In the genomic region with DNA sequence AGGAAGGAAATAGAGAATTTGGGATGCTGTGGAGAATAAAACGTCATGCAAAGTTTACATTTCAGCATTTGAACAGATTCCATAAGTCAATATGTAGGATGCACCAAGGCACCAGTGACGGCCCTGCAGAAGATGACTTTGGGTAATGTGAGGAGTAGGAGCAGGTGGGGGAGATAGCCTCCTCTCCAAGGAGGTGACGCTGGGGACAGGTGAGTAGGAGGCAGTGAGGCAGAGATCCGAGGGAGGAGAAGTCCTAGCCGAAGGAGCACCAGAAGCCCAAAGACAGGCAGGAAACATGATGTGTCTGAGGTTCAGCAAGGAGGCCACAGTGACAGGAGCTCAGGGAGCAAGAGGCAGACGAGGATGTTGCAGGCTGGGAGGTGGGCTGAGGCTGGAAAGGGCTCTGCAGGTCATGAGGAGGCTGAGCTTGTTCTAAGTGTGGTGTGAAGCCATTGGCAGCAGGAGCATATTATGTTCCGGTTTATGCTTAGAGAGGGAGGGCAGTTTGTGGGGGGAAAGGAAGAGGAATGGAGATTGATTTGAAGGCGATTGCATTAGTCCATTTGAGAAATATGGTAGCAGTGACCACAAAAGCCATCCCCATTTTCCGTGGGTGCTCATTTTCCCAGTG, we compare ENCODE assay signal across 14 cellular contexts. TPM values are rescaled to one million over a fixed set of nuclear protein-coding genes. Genes with fewer than 3 reads are reported as not detected.
DNase-seq lines count a peak whose midpoint lies in the region; ATAC-seq and TF ChIP-seq lines count a peak whose summit lies in the region.
"Had no signal": no experiment of that assay in that cellular context is flagged by ENCODE, and none has a peak within 500 bp of the region (broad histone marks: within the 10 kb centered on the region; RNA-seq: fewer than 3 reads in every experiment).

No MANE protein-coding gene starts in this region.

- H3K4me3 Mint-ChIP-seq in activated CD4-positive, alpha-beta memory T cell treated with anti-CD3 and anti-CD28 coated beads for 36 hours, result peak overlapping the region; percentile 87

- peaks cover 68% of the 10 kb centered on the region for H3K4me1 Mint-ChIP-seq in activated CD4-positive, alpha-beta memory T cell treated with anti-CD3 and anti-CD28 coated beads for 36 hours (ENCODE audit: low read depth)

- H3K27me3 Mint-ChIP-seq in activated CD4-positive, alpha-beta memory T cell treated with anti-CD3 and anti-CD28 coated beads for 36 hours, result no peaks in the 10 kb centered on the region

- H3K9me3 Mint-ChIP-seq in activated CD4-positive, alpha-beta memory T cell treated with anti-CD3 and anti-CD28 coated beads for 36 hours, result no peaks in the 10 kb centered on the region

- peak overlapping the region; percentile 95 for H3K27ac Mint-ChIP-seq in activated CD4-positive, alpha-beta memory T cell treated with anti-CD3 and anti-CD28 coated beads for 36 hours

- CTCF ChIA-PET in HEK293 (lab: Yijun Ruan, JAX), result no interaction called here
- CTCF ChIA-PET in activated CD4-positive, alpha-beta memory T cell treated with anti-CD3 and anti-CD28 coated beads for 36 hours (lab: Charles Lee), result interaction anchor here (0.6 to 3.8 kb wide), 6 partner anchors 11 to 474 kb away, joined by 3 to 23 read pairs (median 12); no protein-coding TSS in a partner anchor

- intact Hi-C loops in activated CD4-positive, alpha-beta memory T cell treated with anti-CD3 and anti-CD28 coated beads for 36 hours (cut with micrococcal nuclease), result loop anchor here (1.0 to 2.0 kb wide), 4 partner anchors 12 to 259 kb away; a partner anchor contains a TSS

- no peaks in the 10 kb centered on the region for H3K9me3 ChIP-seq in HEK293 (ENCODE audit: control insufficient read depth, insufficient read depth, low read depth, low read length)
- no peaks in the 10 kb centered on the region for H3K9me3 ChIP-seq in effector memory CD4-positive, alpha-beta T cell (ENCODE audit: control insufficient read depth, low read length)
- H3K9me3 ChIP-seq: adrenal gland, right atrium auricular region, testis had no signal

- DNase-seq in activated CD4-positive, alpha-beta memory T cell treated with anti-CD3 and anti-CD28 coated beads for 36 hours, result peak; percentile 47
- no peak for DNase-seq in effector memory CD4-positive, alpha-beta T cell
- peak; percentile 30 for DNase-seq in stimulated activated naive CD8-positive, alpha-beta T cell treated with anti-CD3 and anti-CD28 coated beads, Interleukin-15, Interleukin-2, amounts not matched to agents 100 U/mL and 50 U/mL, for 24 hours
- no peak for DNase-seq in activated CD4-positive, CD25-positive, alpha-beta regulatory T cell (lab: John Stamatoyannopoulos, UW)
- DNase-seq in dermis blood vessel endothelial cell (no peak), COLO829 (ENCODE audit: low spot score) (no peak), kidney glomerular epithelial cell (lab: John Stamatoyannopoulos, UW) (no peak)
- DNase-seq: midbrain, NCI-H2107, testis had no signal

- no peaks in the 10 kb centered on the region for H3K4me1 ChIP-seq in HEK293 (ENCODE audit: control insufficient read depth, insufficient read depth, low read length)
- H3K4me1 ChIP-seq in effector memory CD4-positive, alpha-beta T cell (ENCODE audit: control insufficient read depth, insufficient read depth, low read length, poor library complexity, severe bottlenecking), result peaks cover 65% of the 10 kb centered on the region

- no peak for ATAC-seq in stimulated activated naive CD8-positive, alpha-beta T cell treated with anti-CD3 and anti-CD28 coated beads, Interleukin-15, Interleukin-2, amounts not matched to agents 100 U/mL and 50 U/mL, for 24 hours

- peaks cover 0 to 18% of the 10 kb centered on the region in 2 experiments; a peak in 1 of 3 replicates for H3K36me3 ChIP-seq in HEK293 (ENCODE audit: control insufficient read depth in 2 of 2, insufficient read depth in 1 of 2, low read length in 2 of 2)
- H3K36me3 ChIP-seq in effector memory CD4-positive, alpha-beta T cell (ENCODE audit: control insufficient read depth, insufficient read depth, low read length), result peaks cover 4% of the 10 kb centered on the region
- H3K36me3 ChIP-seq: adrenal gland, right atrium auricular region had no signal

- TF ChIP-seq CTCF in HEK293 (tag by site-specific recombination; IDR thresholded peaks at IDR 0.05), result no peak

- peaks cover 49% of the 10 kb centered on the region for H3K36me3 Mint-ChIP-seq in activated CD4-positive, alpha-beta memory T cell treated with anti-CD3 and anti-CD28 coated beads for 36 hours

- no peak overlapping the region for H3K4me3 ChIP-seq in HEK293 (ENCODE audit: low read depth, low read length)
- peak overlapping the region; percentile 72 for H3K4me3 ChIP-seq in effector memory CD4-positive, alpha-beta T cell (ENCODE audit: insufficient read depth, low read depth, low read length, poor library complexity, severe bottlenecking)
- H3K4me3 ChIP-seq: adrenal gland, right atrium auricular region, testis had no signal

- no peaks in the 10 kb centered on the region for H3K27me3 ChIP-seq in effector memory CD4-positive, alpha-beta T cell (replicated peaks; ENCODE audit: control insufficient read depth, insufficient read depth, low read length, poor library complexity, severe bottlenecking)
- H3K27me3 ChIP-seq: adrenal gland, right atrium auricular region, testis had no signal

- H3K27ac ChIP-seq in HEK293 (ENCODE audit: extremely low read depth, low read depth, low read length), result no peak overlapping the region
- peak overlapping the region; percentile 94 for H3K27ac ChIP-seq in effector memory CD4-positive, alpha-beta T cell (ENCODE audit: insufficient read depth, low read length, poor library complexity, severe bottlenecking)
- H3K27ac ChIP-seq: right atrium auricular region, testis had no signal

- POLR2A ChIA-PET in HEK293 (lab: Yijun Ruan, JAX), result no interaction called here
- POLR2A ChIA-PET in activated CD4-positive, alpha-beta memory T cell treated with anti-CD3 and anti-CD28 coated beads for 36 hours (lab: Charles Lee), result interaction anchor here (1.3 to 10.6 kb wide), 4 partner anchors 9 to 21 kb away, joined by 3 to 131 read pairs (median 33); no protein-coding TSS in a partner anchor

TF ChIP-seq in HEK293, 187 proteins besides CTCF, POLR2A, EP300 and RAD21:
- TF ChIP-seq ZNF558 (tag by site-specific recombination; IDR thresholded peaks at IDR 0.05), result no peak
- TF ChIP-seq EGR2 (tag by site-specific recombination; IDR thresholded peaks at IDR 0.05; ENCODE audit: low read depth), result 0 out of 2 replicates have a peak, but pooled peaks have one; percentile 8

RNA-seq across cellular contexts. Expression of a gene that starts 55.7 kb away (rescaled TPM):
- not detected for total RNA-seq in activated CD4-positive, alpha-beta memory T cell treated with anti-CD3 and anti-CD28 coated beads for 36 hours
- not detected in 2 replicates for total RNA-seq in dermis blood vessel endothelial cell
- total RNA-seq: dermis microvascular lymphatic vessel endothelial cell had no signal

Comparison
In these comparisons a context has a peak if more than half of its experiments do, and no peak if none do; other contexts are left out.
1. DNase-seq: peak in activated CD4-positive, alpha-beta memory T cell treated with anti-CD3 and anti-CD28 coated beads for 36 hours (single experiment) and stimulated activated naive CD8-positive, alpha-beta T cell treated with anti-CD3 and anti-CD28 coated beads, Interleukin-15, Interleukin-2, amounts not matched to agents 100 U/mL and 50 U/mL, for 24 hours (single experiment); none in effector memory CD4-positive, alpha-beta T cell (0 of 3), activated CD4-positive, CD25-positive, alpha-beta regulatory T cell (0 of 4), dermis blood vessel endothelial cell (single experiment), COLO829 (single experiment) and kidney glomerular epithelial cell (single experiment).